In the genomic region with DNA sequence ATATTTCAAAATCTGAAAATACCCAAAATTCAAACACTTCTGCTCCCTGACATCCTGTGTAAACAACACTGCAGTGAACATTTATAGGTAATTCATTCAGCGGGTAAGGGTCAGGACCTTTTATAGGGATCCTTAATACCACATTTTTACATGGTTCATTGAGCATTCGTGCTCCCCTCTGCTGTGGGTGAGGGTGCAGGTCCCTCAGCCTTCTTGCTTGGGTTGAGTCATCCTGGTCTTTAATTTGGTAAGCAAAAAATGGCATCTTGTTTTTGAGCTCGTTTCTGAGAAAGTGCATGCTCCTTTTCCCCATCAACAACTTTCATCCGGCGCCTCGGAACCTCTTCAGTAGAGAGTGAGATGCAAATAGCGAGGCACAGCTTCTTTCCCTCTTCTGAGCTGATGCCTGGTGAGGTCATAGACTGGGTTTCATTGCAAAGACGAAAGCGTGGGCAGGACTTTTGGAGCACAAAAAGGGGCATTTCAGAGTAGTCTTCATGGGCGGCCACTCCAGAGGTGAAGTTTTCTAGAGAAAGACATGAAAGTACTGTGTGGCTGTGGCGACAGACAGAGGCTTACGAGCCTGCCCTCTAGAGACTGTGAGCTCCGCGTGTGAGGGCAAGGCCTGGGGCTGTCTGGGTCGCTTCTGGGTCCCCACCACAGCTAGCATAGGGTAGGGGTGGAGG, we compare ENCODE assay signal across 9 cellular contexts. TPM values are rescaled to one million over a fixed set of nuclear protein-coding genes. Genes with fewer than 3 reads are reported as not detected.
DNase-seq lines count a peak whose midpoint lies in the region; ATAC-seq and TF ChIP-seq lines count a peak whose summit lies in the region.
"Had no signal": no experiment of that assay in that cellular context is flagged by ENCODE, and none has a peak within 500 bp of the region (broad histone marks: within the 10 kb centered on the region; RNA-seq: fewer than 3 reads in every experiment).

No MANE protein-coding gene starts in this region.

- H3K27ac ChIP-seq in right atrium auricular region: peak overlapping the region; percentile 1 to 68
- peak overlapping the region in 2 of 12 donors; percentile 49 to 71 for H3K27ac ChIP-seq in heart left ventricle
- peak overlapping the region; percentile 39; the same call in 1 of the 2 replicates for H3K27ac ChIP-seq in HUES6 (ENCODE audit: low read depth, low read length)
- H3K27ac ChIP-seq in caudate nucleus (ENCODE audit: low read depth, low read length): no peak overlapping the region

- H3K9me3 ChIP-seq in right atrium auricular region (no peaks in the 10 kb centered on the region), heart left ventricle (no peaks in the 10 kb centered on the region), HUES6 (ENCODE audit: control insufficient read depth, insufficient read depth, low read depth, low read length) (no peaks in the 10 kb centered on the region)
- H3K9me3 ChIP-seq: A549 had no signal

- H3K36me3 ChIP-seq in right atrium auricular region (no peaks in the 10 kb centered on the region), heart left ventricle (peaks cover 0 to 55% (median 3%) of the 10 kb centered on the region in 9 donors), HUES6 (ENCODE audit: control insufficient read depth, insufficient read depth, low read length) (peaks cover 82% of the 10 kb centered on the region)

- 78 to 83% (median 81%) methylated on average over 15 of the region's 15 CpGs for whole genome bisulfite sequencing in heart left ventricle, 4 donors

- TF ChIP-seq CTCF in right atrium auricular region (IDR thresholded peaks at IDR 0.05) (peak in 1 of 2 donors; percentile 15), heart left ventricle (IDR thresholded peaks at IDR 0.05) (no peak)

- H3K4me1 ChIP-seq in right atrium auricular region (peaks cover 0 to 63% of the 10 kb centered on the region in 2 donors), heart left ventricle (peaks cover 0 to 46% (median 25%) of the 10 kb centered on the region in 12 donors), HUES6 (ENCODE audit: control insufficient read depth, insufficient read depth, low read length) (peaks cover 27% of the 10 kb centered on the region; the same call in 1 of the 2 replicates)

- DNase-seq in right atrium auricular region (ENCODE audit: low spot score): no peak
- no peak for DNase-seq in heart left ventricle
- DNase-seq in activated naive CD4-positive, alpha-beta T cell (lab: John Stamatoyannopoulos, UW): peak; percentile 32 to 71 (median 55)
- DNase-seq in stimulated activated CD4-positive, alpha-beta T cell treated with anti-CD3 and anti-CD28 coated beads, Interleukin-2, amount 100 ng/mL, for 48 hours: peak; percentile 66 to 77
- DNase-seq in AML-193 (lab: John Stamatoyannopoulos, UW): no peak
- no peak for DNase-seq in caudate nucleus (lab: John Stamatoyannopoulos, UW)
- no peak for DNase-seq in NCI-H526 (lab: John Stamatoyannopoulos, UW)

- no peak for ATAC-seq in heart left ventricle
- ATAC-seq: A549 had no signal

- H3K27me3 ChIP-seq in right atrium auricular region (no peaks in the 10 kb centered on the region), heart left ventricle (no peaks in the 10 kb centered on the region), HUES6 (ENCODE audit: control insufficient read depth, insufficient read depth, low read length) (no peaks in the 10 kb centered on the region)

- intact Hi-C loops in heart left ventricle (cut with DNase I): no loop called here

- H3K4me3 ChIP-seq in right atrium auricular region (no peak overlapping the region), heart left ventricle (no peak overlapping the region), HUES6 (ENCODE audit: low read depth, low read length) (no peak overlapping the region)
- H3K4me3 ChIP-seq: A549 had no signal

- no peak overlapping the region for H3K9ac ChIP-seq in HUES6 (ENCODE audit: low read length)

- TF ChIP-seq POLR2A in heart left ventricle (IDR thresholded peaks at IDR 0.05): no peak

RNA-seq across cellular contexts. Expression of a gene that starts 44.5 kb away (rescaled TPM):
- total RNA-seq in right atrium auricular region (1 to 10 TPM; 2.5 to 2.9 TPM), heart left ventricle (1 to 10 TPM; 1.9 to 5.4 (median 4.6) TPM)
- 1 to 10 TPM; 3.8 to 5.0 TPM for polyA plus RNA-seq in heart left ventricle

RNA-seq across cellular contexts. Expression of a gene that starts 55.8 kb away (rescaled TPM):
- 10 to 100 TPM; 43.7 to 48.7 TPM for total RNA-seq in right atrium auricular region
- total RNA-seq in heart left ventricle: 10 to 100 TPM; 30.5 to 58.7 (median 49.7) TPM
- 10 to 100 TPM; 15.7 to 84.1 TPM for polyA plus RNA-seq in heart left ventricle

Comparison
In these comparisons a context has a peak if more than half of its experiments do, and no peak if none do; other contexts are left out.
1. DNase-seq: peak in activated naive CD4-positive, alpha-beta T cell (4 of 4) and stimulated activated CD4-positive, alpha-beta T cell treated with anti-CD3 and anti-CD28 coated beads, Interleukin-2, amount 100 ng/mL, for 48 hours (2 of 2); none in right atrium auricular region (single experiment), heart left ventricle (0 of 5), AML-193 (0 of 2), caudate nucleus (0 of 61) and NCI-H526 (0 of 2).